ENCODE assay signal across 10 cellular contexts in genomic region chr5:58925627-58926545, GRCh38.
DNase-seq lines count a peak whose midpoint lies in the region; ATAC-seq and TF ChIP-seq lines count a peak whose summit lies in the region.
"Had no signal": no experiment of that assay in that cellular context is flagged by ENCODE, and none has a peak within 500 bp of the region (broad histone marks: within the 10 kb centered on the region; RNA-seq: fewer than 3 reads in every experiment).

No MANE protein-coding gene starts in this region.

- H2AK5ac ChIP-seq in mesenchymal stem cell (ENCODE audit: low read length, severe bottlenecking) = no peak overlapping the region

- H2BK12ac ChIP-seq in mesenchymal stem cell (ENCODE audit: low read length in 2 of 2) = no peak overlapping the region

- H3K4me3 Mint-ChIP-seq in activated T-helper 17 cell treated with anti-CD3 and anti-CD28 coated beads, Interleukin-2, amount 50 U/mL, for 72 hours = peak overlapping the region; percentile 65

- DNase-seq in DMS79 (lab: John Stamatoyannopoulos, UW) = peak; percentile 24
- DNase-seq in MG63 = peak; percentile 34
- no peak for DNase-seq in mesenchymal stem cell
- DNase-seq in cardiac septum (ENCODE audit: low spot score) = no peak
- no peak for DNase-seq in lower leg skin (ENCODE audit: low spot score in 2 of 2)
- DNase-seq in SK-N-DZ (ENCODE audit: low spot score) = no peak
- no peak for DNase-seq in left cardiac atrium
- DNase-seq: kidney, NCI-H774 had no signal

- H3K79me1 ChIP-seq in mesenchymal stem cell (replicated peaks; ENCODE audit: low read length, poor library complexity, severe bottlenecking) = no peaks in the 10 kb centered on the region

- H2BK15ac ChIP-seq in mesenchymal stem cell (ENCODE audit: low read depth, poor library complexity, severe bottlenecking) = no peak overlapping the region

- no peak overlapping the region for H3K18ac ChIP-seq in mesenchymal stem cell (ENCODE audit: low read depth in 1 of 2, low read length in 2 of 2)

- peaks cover 2% of the 10 kb centered on the region for H3K4me1 ChIP-seq in mesenchymal stem cell (ENCODE audit: control insufficient read depth, insufficient read depth, low read depth, low read length)

- H3K4me3 ChIP-seq in MG63 (no peak overlapping the region), mesenchymal stem cell (ENCODE audit: insufficient read depth in 1 of 2, low read depth in 1 of 2, low read length in 2 of 2) (no peak overlapping the region), lower leg skin (ENCODE audit: low read depth, poor library complexity, severe bottlenecking) (no peak overlapping the region)

- no peak overlapping the region for H3K4me2 ChIP-seq in mesenchymal stem cell (ENCODE audit: low read length, poor library complexity, severe bottlenecking)

- peaks cover 14% of the 10 kb centered on the region for H3K27me3 Mint-ChIP-seq in activated T-helper 17 cell treated with anti-CD3 and anti-CD28 coated beads, Interleukin-2, amount 50 U/mL, for 72 hours

- no peak overlapping the region for H2BK120ac ChIP-seq in mesenchymal stem cell (ENCODE audit: low read depth, low read length)

- WGBS in mesenchymal stem cell = 82% methylated on average over 5 of the region's 5 CpGs
- WGBS in lower leg skin, 2 donors = 39 to 41% methylated on average over 5 of the region's 5 CpGs

- TF ChIP-seq CTCF in lower leg skin (IDR thresholded peaks at IDR 0.05) = no peak

- ATAC-seq in activated T-helper 17 cell treated with anti-CD3 and anti-CD28 coated beads, Interleukin-2, amount 50 U/mL, for 72 hours (replicated peaks) = peak; percentile 69
- no peak for ATAC-seq in left cardiac atrium

- no peak overlapping the region for H4K91ac ChIP-seq in mesenchymal stem cell (ENCODE audit: low read length)

- H3K23ac ChIP-seq in mesenchymal stem cell (ENCODE audit: low read length in 2 of 2) = no peak overlapping the region

- H2AFZ ChIP-seq in mesenchymal stem cell (ENCODE audit: low read depth, low read length) = no peak overlapping the region

- H3K4me1 Mint-ChIP-seq in activated T-helper 17 cell treated with anti-CD3 and anti-CD28 coated beads, Interleukin-2, amount 50 U/mL, for 72 hours = peaks cover 20% of the 10 kb centered on the region

- H4K8ac ChIP-seq in mesenchymal stem cell (ENCODE audit: low read length) = no peak overlapping the region

- no peak overlapping the region for H3K4ac ChIP-seq in mesenchymal stem cell (ENCODE audit: low read depth in 1 of 2, low read length in 2 of 2)

- no peak overlapping the region for H3K14ac ChIP-seq in mesenchymal stem cell (ENCODE audit: low read length in 2 of 2)

- H2BK5ac ChIP-seq in mesenchymal stem cell (ENCODE audit: low read depth, low read length, poor library complexity, severe bottlenecking) = no peak overlapping the region

- H3K36me3 ChIP-seq in MG63 (no peaks in the 10 kb centered on the region), mesenchymal stem cell (ENCODE audit: control insufficient read depth in 1 of 2, insufficient read depth in 2 of 2, low read depth in 1 of 2, low read length in 2 of 2) (no peaks in the 10 kb centered on the region)

- H3K27me3 ChIP-seq in MG63 (no peaks in the 10 kb centered on the region), mesenchymal stem cell (ENCODE audit: control insufficient read depth in 1 of 2, insufficient read depth in 1 of 2, low read length in 2 of 2) (no peaks in the 10 kb centered on the region)

- peak overlapping the region; percentile 85 for H3K27ac Mint-ChIP-seq in activated T-helper 17 cell treated with anti-CD3 and anti-CD28 coated beads, Interleukin-2, amount 50 U/mL, for 72 hours

- no peaks in the 10 kb centered on the region for H3K9me3 Mint-ChIP-seq in activated T-helper 17 cell treated with anti-CD3 and anti-CD28 coated beads, Interleukin-2, amount 50 U/mL, for 72 hours

- no peak for TF ChIP-seq POLR2A in lower leg skin (IDR thresholded peaks at IDR 0.05)

- intact Hi-C loops in cardiac septum (cut with DNase I) = loop anchor here (10.0 kb wide), 1 partner anchor 199 kb away; no protein-coding TSS in a partner anchor
- intact Hi-C loops in lower leg skin (cut with DNase I; ENCODE audit: low total_unique reads) = loop anchor here (10.0 kb wide), 1 partner anchor 941 kb away; no protein-coding TSS in a partner anchor
- intact Hi-C loops in left cardiac atrium (cut with DNase I) = no loop called here

- no peaks in the 10 kb centered on the region for H3K9me3 ChIP-seq in MG63
- no peaks in the 10 kb centered on the region for H3K9me3 ChIP-seq in mesenchymal stem cell (ENCODE audit: control insufficient read depth, low read length)

- H3K9ac ChIP-seq in mesenchymal stem cell (ENCODE audit: low read length) = peak overlapping the region; percentile 29

- no peak overlapping the region for H3K27ac ChIP-seq in mesenchymal stem cell (ENCODE audit: low read length, poor library complexity, severe bottlenecking)

- no peaks in the 10 kb centered on the region for H3K36me3 Mint-ChIP-seq in activated T-helper 17 cell treated with anti-CD3 and anti-CD28 coated beads, Interleukin-2, amount 50 U/mL, for 72 hours (ENCODE audit: low read depth)

Comparison
In these comparisons a context has a peak if more than half of its experiments do, and no peak if none do; other contexts are left out.
1. intact Hi-C loops: an anchor here in cardiac septum (10.0 kb wide) and lower leg skin (10.0 kb wide); none called in left cardiac atrium.
2. DNase-seq: peak in DMS79 (single experiment) and MG63 (single experiment); none in mesenchymal stem cell (single experiment), cardiac septum (single experiment), lower leg skin (0 of 2), SK-N-DZ (single experiment) and left cardiac atrium (single experiment).